ENCODE assay signal across 8 cellular contexts in the genomic region with DNA sequence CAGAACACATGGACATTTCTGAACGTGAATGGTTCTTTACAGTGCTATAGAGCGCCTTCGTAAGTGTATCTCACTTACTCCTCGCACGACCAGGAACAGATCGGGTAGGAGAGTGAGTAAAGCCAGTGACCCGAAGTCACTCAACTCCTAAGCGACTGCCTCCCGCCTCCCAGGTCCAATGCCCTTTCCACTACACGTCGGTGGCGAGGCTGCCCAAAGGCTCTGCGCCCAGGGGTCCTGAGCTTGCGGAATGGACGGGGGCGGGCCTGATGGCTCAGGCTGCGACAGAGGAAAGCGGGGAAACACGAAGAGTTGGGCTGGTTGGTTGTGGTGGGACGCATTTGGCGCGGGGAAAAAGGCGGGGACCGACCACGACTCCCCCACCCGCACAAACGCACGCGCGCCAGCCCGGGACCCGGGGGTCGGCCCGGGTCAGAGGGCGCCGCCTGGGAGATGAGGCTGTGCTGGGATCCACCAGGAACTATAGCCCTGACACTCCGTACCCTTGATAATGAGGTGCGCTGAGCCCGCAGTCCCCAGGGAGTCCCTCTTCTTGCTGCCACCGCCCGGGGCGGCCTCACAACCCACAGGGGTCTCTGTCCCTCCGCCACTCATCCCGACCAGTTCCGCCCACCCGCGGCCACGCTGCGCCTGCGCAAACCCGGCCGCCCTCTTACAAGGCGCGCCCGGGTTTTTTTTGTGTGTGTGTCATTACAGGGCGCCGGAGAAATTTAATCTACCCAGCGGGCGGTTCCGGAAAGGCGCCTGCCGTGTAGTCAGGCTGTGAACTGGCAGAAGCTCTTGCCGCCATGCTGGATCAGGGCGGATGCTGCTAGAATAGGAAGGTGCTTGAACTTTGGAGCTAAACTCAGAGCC. TPM values are rescaled to one million over a fixed set of nuclear protein-coding genes. Genes with fewer than 3 reads are reported as not detected.
A peak's percentile ranks its signal among the peaks of the same experiment; 100 is the strongest.
DNase-seq lines count a peak whose midpoint lies in the region; ATAC-seq, FAIRE-seq and TF ChIP-seq lines count a peak whose summit lies in the region.

A gene with protein sequence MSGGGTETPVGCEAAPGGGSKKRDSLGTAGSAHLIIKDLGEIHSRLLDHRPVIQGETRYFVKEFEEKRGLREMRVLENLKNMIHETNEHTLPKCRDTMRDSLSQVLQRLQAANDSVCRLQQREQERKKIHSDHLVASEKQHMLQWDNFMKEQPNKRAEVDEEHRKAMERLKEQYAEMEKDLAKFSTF (minus strand): TSS at position 628 of the 876 bp plus-strand sequence. CDS start 13 bp downstream, at position 615.

- FAIRE-seq in RCC 7860 (lab: Jason Lieb, UNC), result peak; percentile 52

- H3K36me3 ChIP-seq in KOPT-K1 (ENCODE audit: insufficient read depth, low read length) (peaks cover 34% of the 10 kb centered on the region), esophagus squamous epithelium (peaks cover 0 to 25% (median 0%) of the 10 kb centered on the region in 3 donors)

- peak in 4 of 6 experiments; percentile 5 to 43 (median 25) for TF ChIP-seq CTCF in esophagus squamous epithelium (IDR thresholded peaks at IDR 0.05)

- H3K4me1 ChIP-seq in esophagus squamous epithelium, result peaks cover 0 to 18% (median 3%) of the 10 kb centered on the region in 3 donors

- no peaks in the 10 kb centered on the region for H3K9me3 Mint-ChIP-seq in activated T-cell treated with anti-CD3 and anti-CD28 coated beads, Interleukin-2, amount 50 U/mL, for 72 hours

- TF ChIP-seq POLR2A in esophagus squamous epithelium (IDR thresholded peaks at IDR 0.05), result peak in 3 of 4 donors; percentile 64 to 77 (median 69)

- H3K36me3 Mint-ChIP-seq in activated T-cell treated with anti-CD3 and anti-CD28 coated beads, Interleukin-2, amount 50 U/mL, for 72 hours (ENCODE audit: insufficient read depth in 2 of 2), result peaks cover 2% of the 10 kb centered on the region in 2 donors

- peaks cover 33% of the 10 kb centered on the region for H3K4me1 Mint-ChIP-seq in activated T-cell treated with anti-CD3 and anti-CD28 coated beads, Interleukin-2, amount 50 U/mL, for 72 hours (ENCODE audit: low read depth)

- no peaks in the 10 kb centered on the region for H3K27me3 ChIP-seq in esophagus squamous epithelium

- WGBS in esophagus squamous epithelium, 2 donors, result 0% methylated on average over 3 to 18 of the region's 64 CpGs

- H3K4me3 Mint-ChIP-seq in activated T-cell treated with anti-CD3 and anti-CD28 coated beads, Interleukin-2, amount 50 U/mL, for 72 hours, result peak within 1 kb of the TSS; percentile 92 to 97

- intact Hi-C loops in esophagus squamous epithelium (cut with DNase I), result no loop called here

- H3K9me3 ChIP-seq in KOPT-K1 (ENCODE audit: insufficient read depth, low read length, poor library complexity, severe bottlenecking), result no peaks in the 10 kb centered on the region
- H3K9me3 ChIP-seq in esophagus squamous epithelium, result no peaks in the 10 kb centered on the region

- DNase-seq in DMS79 treated with DMSO at 0.1 percent for 48 hours (lab: John Stamatoyannopoulos, UW), result peak; percentile 84
- DNase-seq in RCC 7860 (ENCODE audit: low spot score), result peak; percentile 88
- peak; percentile 98 for DNase-seq in activated T-cell treated with anti-CD3 and anti-CD28 coated beads, Interleukin-2, amount 50 U/mL, for 72 hours
- DNase-seq in esophagus squamous epithelium (lab: John Stamatoyannopoulos, UW), result peak; percentile 94
- peak; percentile 98 for DNase-seq in myocyte (ENCODE audit: low read depth)
- DNase-seq in stimulated activated CD8-positive, alpha-beta memory T cell treated with anti-CD3 and anti-CD28 coated beads, Interleukin-7, amount 100 ng/mL, for 48 hours (ENCODE audit: extremely low read depth in 1 of 2, low read depth in 1 of 2), result peak; percentile 93 to 97

- H3K27ac ChIP-seq in KOPT-K1 (ENCODE audit: low read depth, low read length, poor library complexity, severe bottlenecking) (peak within 1 kb of the TSS; percentile 85), esophagus squamous epithelium (peak within 1 kb of the TSS; percentile 90 to 95 (median 92))

- H3K4me3 ChIP-seq in esophagus squamous epithelium, result peak within 1 kb of the TSS; percentile 69 to 98 (median 89)

- H3K27me3 Mint-ChIP-seq in activated T-cell treated with anti-CD3 and anti-CD28 coated beads, Interleukin-2, amount 50 U/mL, for 72 hours (ENCODE audit: low read depth), result no peaks in the 10 kb centered on the region

- H3K27ac Mint-ChIP-seq in activated T-cell treated with anti-CD3 and anti-CD28 coated beads, Interleukin-2, amount 50 U/mL, for 72 hours, result peak within 1 kb of the TSS; percentile 97

- ATAC-seq in GM21786 (IDR thresholded peaks at IDR 0.05; ENCODE audit: unreplicated experiment), result peak; percentile 86
- peak; percentile 89 to 91 for ATAC-seq in activated T-cell treated with anti-CD3 and anti-CD28 coated beads, Interleukin-2, amount 50 U/mL, for 72 hours (replicated peaks in 1 of 2)

RNA-seq across cellular contexts. Expression of the gene that starts here (rescaled TPM):
- total RNA-seq in activated T-cell treated with anti-CD3 and anti-CD28 coated beads, Interleukin-2, amount 50 U/mL, for 72 hours, result 10 to 100 TPM; 25.9 to 37.1 TPM
- 10 to 100 TPM in 2 of 4 donors, 1 to 10 TPM in 2; 4.1 to 12.4 (median 9.0) TPM for total RNA-seq in esophagus squamous epithelium
- total RNA-seq in myocyte, result 14.1 and 24.1 TPM in 2 replicates
- 8.0 TPM for polyA plus RNA-seq in myocyte (2012)

Comparison
In these comparisons a context has a peak if more than half of its experiments do, and no peak if none do; other contexts are left out.
1. Peak in every context shown above with its lines: DNase-seq, ATAC-seq, H3K4me3 ChIP-seq and H3K27ac ChIP-seq.